Comparison of ENCODE assay signal across 8 cellular contexts in genomic region chr1:218165687-218166088, GRCh38.
DNase-seq lines count a peak whose midpoint lies in the region; ATAC-seq and TF ChIP-seq lines count a peak whose summit lies in the region.

No MANE protein-coding gene starts in this region.

- no peaks in the 10 kb centered on the region for H3K9me3 Mint-ChIP-seq in activated CD4-positive, alpha-beta T cell treated with anti-CD3 and anti-CD28 coated beads, Interleukin-2, amount 10 ng/mL, durations not matched to agents 24 days and 14 days
- peaks cover 0 to 7% (median 0%) of the 10 kb centered on the region in 3 donors for H3K9me3 Mint-ChIP-seq in T-cell
- H3K9me3 Mint-ChIP-seq in stimulated activated naive CD8-positive, alpha-beta T cell treated with anti-CD3 and anti-CD28 coated beads, Interleukin-15, amount 100 ng/mL, for 72 hours = no peaks in the 10 kb centered on the region

- TF ChIP-seq CTCF in hepatocyte (IDR thresholded peaks at IDR 0.05; ENCODE audit: poor library complexity) = no peak
- TF ChIP-seq CTCF in GM10266 (IDR thresholded peaks at IDR 0.05; ENCODE audit: control insufficient read depth, insufficient read depth, low read depth, missing control alignments) = no peak

- DNase-seq in activated CD4-positive, alpha-beta T cell treated with anti-CD3 and anti-CD28 coated beads, Interleukin-2, amount 10 ng/mL, durations not matched to agents 24 days and 14 days = no peak
- DNase-seq in activated CD4-positive, alpha-beta T cell treated with anti-CD3 and anti-CD28 coated beads, Interleukin-2, amount 50 U/mL, for 4 hours = no peak
- DNase-seq in T-cell = no peak
- DNase-seq in hepatocyte (ENCODE audit: low spot score) = no peak
- DNase-seq in stimulated activated naive CD8-positive, alpha-beta T cell treated with anti-CD3 and anti-CD28 coated beads, Interleukin-15, amount 100 ng/mL, for 72 hours = no peak
- no peak for DNase-seq in activated CD4-positive, CD25-positive, alpha-beta regulatory T cell treated with anti-CD3 and anti-CD28 coated beads, Interleukin-2, amount 50 U/mL, for 72 hours
- DNase-seq in GM10266 (ENCODE audit: extremely low spot score) = no peak

- CTCF ChIA-PET in T-cell (lab: Charles Lee) = no interaction called here

- no peaks in the 10 kb centered on the region for H3K79me2 ChIP-seq in hepatocyte

- no peaks in the 10 kb centered on the region for H3K36me3 ChIP-seq in hepatocyte (replicated peaks; ENCODE audit: insufficient read depth, low read depth)

- no peaks in the 10 kb centered on the region for H4K20me1 ChIP-seq in hepatocyte (ENCODE audit: insufficient read depth, poor library complexity, severe bottlenecking)

- H3K36me3 Mint-ChIP-seq in activated CD4-positive, alpha-beta T cell treated with anti-CD3 and anti-CD28 coated beads, Interleukin-2, amount 10 ng/mL, durations not matched to agents 24 days and 14 days (ENCODE audit: low read depth) = no peaks in the 10 kb centered on the region
- H3K36me3 Mint-ChIP-seq in T-cell = peaks cover 4% of the 10 kb centered on the region

- H3K9me3 ChIP-seq in hepatocyte (ENCODE audit: low read depth) = no peaks in the 10 kb centered on the region

- no peaks in the 10 kb centered on the region for H3K9me2 ChIP-seq in hepatocyte (replicated peaks; ENCODE audit: insufficient read depth)

- H3K27ac Mint-ChIP-seq in activated CD4-positive, alpha-beta T cell treated with anti-CD3 and anti-CD28 coated beads, Interleukin-2, amount 10 ng/mL, durations not matched to agents 24 days and 14 days = no peak overlapping the region
- H3K27ac Mint-ChIP-seq in T-cell = no peak overlapping the region
- H3K27ac Mint-ChIP-seq in stimulated activated naive CD8-positive, alpha-beta T cell treated with anti-CD3 and anti-CD28 coated beads, Interleukin-15, amount 100 ng/mL, for 72 hours = no peak overlapping the region

- POLR2A ChIA-PET in T-cell (lab: Charles Lee) = no interaction called here

- H3K27ac ChIP-seq in hepatocyte = no peak overlapping the region

- H3K4me3 ChIP-seq in hepatocyte = peak overlapping the region; percentile 58

- H3K27me3 Mint-ChIP-seq in activated CD4-positive, alpha-beta T cell treated with anti-CD3 and anti-CD28 coated beads, Interleukin-2, amount 10 ng/mL, durations not matched to agents 24 days and 14 days = peaks cover 55% of the 10 kb centered on the region
- H3K27me3 Mint-ChIP-seq in T-cell = peaks cover 31 to 46% of the 10 kb centered on the region in 2 donors
- H3K27me3 Mint-ChIP-seq in stimulated activated naive CD8-positive, alpha-beta T cell treated with anti-CD3 and anti-CD28 coated beads, Interleukin-15, amount 100 ng/mL, for 72 hours = peaks cover 48% of the 10 kb centered on the region

- H3K4me1 Mint-ChIP-seq in activated CD4-positive, alpha-beta T cell treated with anti-CD3 and anti-CD28 coated beads, Interleukin-2, amount 10 ng/mL, durations not matched to agents 24 days and 14 days = peaks cover 16% of the 10 kb centered on the region
- H3K4me1 Mint-ChIP-seq in T-cell = peaks cover 15 to 22% (median 19%) of the 10 kb centered on the region in 3 donors
- H3K4me1 Mint-ChIP-seq in stimulated activated naive CD8-positive, alpha-beta T cell treated with anti-CD3 and anti-CD28 coated beads, Interleukin-15, amount 100 ng/mL, for 72 hours = peaks cover 17% of the 10 kb centered on the region

- H2AFZ ChIP-seq in hepatocyte = peak overlapping the region; percentile 95

- intact Hi-C loops in activated CD4-positive, alpha-beta T cell treated with anti-CD3 and anti-CD28 coated beads, Interleukin-2, amount 10 ng/mL, durations not matched to agents 24 days and 14 days (cut with micrococcal nuclease) = loop anchor here (2.0 kb wide), 1 partner anchor 179 kb away; the partner anchor contains the start of gene TGFB2

- peaks cover 91% of the 10 kb centered on the region for H3K27me3 ChIP-seq in hepatocyte

- peaks cover 3% of the 10 kb centered on the region for H3K4me1 ChIP-seq in hepatocyte (ENCODE audit: insufficient read depth)

- H3K4me3 Mint-ChIP-seq in activated CD4-positive, alpha-beta T cell treated with anti-CD3 and anti-CD28 coated beads, Interleukin-2, amount 10 ng/mL, durations not matched to agents 24 days and 14 days = peak overlapping the region; percentile 71
- peak overlapping the region; percentile 57 to 87 (median 63) for H3K4me3 Mint-ChIP-seq in T-cell
- H3K4me3 Mint-ChIP-seq in stimulated activated naive CD8-positive, alpha-beta T cell treated with anti-CD3 and anti-CD28 coated beads, Interleukin-15, amount 100 ng/mL, for 72 hours = peak overlapping the region; percentile 69 to 81

- H3K4me2 ChIP-seq in hepatocyte = peak overlapping the region; percentile 97

- WGBS in hepatocyte (ENCODE audit: low lambda C conversion rate, missing lambda C conversion rate) = 4% methylated on average over 11 of the region's 11 CpGs

- ATAC-seq in T-cell (replicated peaks in 1 of 4) = no peak
- no peak for ATAC-seq in stimulated activated naive CD8-positive, alpha-beta T cell treated with anti-CD3 and anti-CD28 coated beads, Interleukin-15, amount 100 ng/mL, for 72 hours
- ATAC-seq in GM21390 (IDR thresholded peaks at IDR 0.05; ENCODE audit: unreplicated experiment) = no peak
